16 cellular contexts compared by ENCODE assay signal in the genomic region with DNA sequence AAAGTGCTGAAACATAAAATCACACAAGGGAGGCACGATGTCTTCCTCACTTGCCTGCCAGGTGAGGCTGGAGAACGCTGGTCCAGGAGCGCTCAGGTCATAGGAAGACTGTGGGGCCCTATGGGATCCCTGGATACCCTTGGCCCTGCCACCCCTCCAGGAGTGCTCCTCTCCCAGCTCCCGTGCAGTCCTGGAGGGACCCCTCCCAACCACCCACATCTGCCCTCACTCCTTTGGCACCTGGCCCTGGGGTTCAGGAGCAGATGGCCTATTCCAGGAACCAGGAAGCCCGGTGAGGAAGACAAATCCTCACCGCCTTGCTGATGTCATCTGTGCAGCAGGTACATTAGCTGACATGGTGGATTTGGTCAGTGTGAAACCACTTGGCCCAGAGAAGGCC. TPM values are rescaled to one million over a fixed set of nuclear protein-coding genes. Genes with fewer than 3 reads are reported as not detected.
"Had no signal": no experiment of that assay in that cellular context is flagged by ENCODE, and none has a peak within 500 bp of the region (broad histone marks: within the 10 kb centered on the region; RNA-seq: fewer than 3 reads in every experiment).

No MANE protein-coding gene starts in this region.

- DNase-seq: activated CD4-positive, alpha-beta memory T cell treated with anti-CD3 and anti-CD28 coated beads, Interleukin-2, amount 10 ng/mL, durations not matched to agents 7 days and 5 days; activated CD4-positive, alpha-beta T cell treated with anti-CD3 and anti-CD28 coated beads for 36 hours; activated gamma-delta T cell; effector memory CD4-positive, alpha-beta T cell; foreskin fibroblast; lower lobe of right lung; natural killer cell; stimulated activated naive CD8-positive, alpha-beta T cell treated with anti-CD3 and anti-CD28 coated beads, Interleukin-15, Interleukin-2, amounts not matched to agents 100 U/mL and 50 U/mL, for 24 hours; transverse colon had no signal

- ATAC-seq: activated CD4-positive, alpha-beta T cell treated with anti-CD3 and anti-CD28 coated beads for 36 hours; activated naive CD4-positive, alpha-beta T cell treated with anti-CD3 and anti-CD28 coated beads, Interleukin-2, amount 50 U/mL, for 72 hours; left colon; lower lobe of right lung; natural killer cell; stimulated activated naive CD8-positive, alpha-beta T cell treated with anti-CD3 and anti-CD28 coated beads, Interleukin-15, Interleukin-2, amounts not matched to agents 100 U/mL and 50 U/mL, for 24 hours; WTC11 had no signal

- H3K4me1 ChIP-seq: parathyroid adenoma had no signal

- H3K36me3 ChIP-seq: adrenal gland, lower lobe of right lung, transverse colon had no signal

- H3K27ac ChIP-seq: adrenal gland, lower lobe of right lung, parathyroid adenoma, SK-N-MC, transverse colon had no signal

- H3K4me3 ChIP-seq: adrenal gland, lower lobe of right lung, SK-N-MC, transverse colon had no signal

- H3K9me3 ChIP-seq: adrenal gland, lower lobe of right lung, transverse colon had no signal

RNA-seq across cellular contexts. Expression of gene CXCL12, which starts 3.7 kb away (rescaled TPM):
- total RNA-seq: activated CD4-positive, alpha-beta memory T cell treated with anti-CD3 and anti-CD28 coated beads, Interleukin-2, amount 10 ng/mL, durations not matched to agents 7 days and 5 days; activated CD4-positive, alpha-beta T cell treated with anti-CD3 and anti-CD28 coated beads for 36 hours; natural killer cell; T-helper 2 cell treated with Interferon-gamma antibody and Interleukin-4, amounts not matched to agents 100 ng/mL and 5 ng/mL, for 36 hours had no signal
